Comparison of ENCODE assay signal across 20 cellular contexts in genomic region chr14:44204061-44204815, GRCh38.
DNase-seq lines count a peak whose midpoint lies in the region; ATAC-seq and TF ChIP-seq lines count a peak whose summit lies in the region.
"Had no signal": no experiment of that assay in that cellular context is flagged by ENCODE, and none has a peak within 500 bp of the region (broad histone marks: within the 10 kb centered on the region; RNA-seq: fewer than 3 reads in every experiment).

No MANE protein-coding gene starts in this region.

- TF ChIP-seq POLR2A in thyroid gland (IDR thresholded peaks at IDR 0.05), result no peak

- H3K9me3 ChIP-seq in A673 (ENCODE audit: low read depth, low read length, poor library complexity, severe bottlenecking) (no peaks in the 10 kb centered on the region), mucosa of descending colon (no peaks in the 10 kb centered on the region), thyroid gland (no peaks in the 10 kb centered on the region)
- H3K9me3 ChIP-seq: ascending aorta, upper lobe of right lung had no signal

- in situ Hi-C loops in astrocyte of the spinal cord (cut with HindIII; ENCODE audit: low sequenced_read_pairs), result no loop called here

- POLR2A ChIA-PET in A673 (lab: Charles Lee; ENCODE audit: low non-redundant PET), result interaction anchor here (0.5 kb wide), 1 partner anchor 135 kb away, joined by 3 read pairs; no protein-coding TSS in a partner anchor

- DNase-seq in A673 (ENCODE audit: low spot score) (peak; percentile 53), NCI-H460 (ENCODE audit: extremely low read depth, low read depth) (peak; percentile 4), astrocyte of the spinal cord (ENCODE audit: low read depth, low spot score) (peak; percentile 3), iPS-NIHi11 (ENCODE audit: low spot score) (peak; percentile 5), iPS-NIHi7 (ENCODE audit: extremely low spot score) (no peak), mucosa of descending colon (no peak), thyroid gland (no peak)
- DNase-seq in activated CD4-positive, alpha-beta T cell treated with anti-CD3 and anti-CD28 coated beads for 4 hours, result no peak
- DNase-seq: activated CD4-positive, alpha-beta T cell treated with anti-CD3 and anti-CD28 coated beads, Interleukin-2, amount 10 ng/mL, durations not matched to agents 24 days and 14 days; activated CD8-positive, alpha-beta memory T cell treated with anti-CD3 and anti-CD28 coated beads, Interleukin-2, amount 50 U/mL, for 48 hours; activated naive CD4-positive, alpha-beta T cell; CD4-positive, CD25-positive, alpha-beta regulatory T cell; NCI-H146; NCI-H446; SIG-M5; stomach; T-helper 9 cell; upper lobe of right lung had no signal

- BruUV-seq in A673 (replicated peaks; lab: Mats Ljungman, UMichigan), result no TSS peak

- CTCF ChIA-PET in A673 (lab: Charles Lee), result no interaction called here

- H3K4me3 ChIP-seq in A673 (ENCODE audit: low read depth, low read length, poor library complexity, severe bottlenecking), result no peak overlapping the region
- no peak overlapping the region for H3K4me3 ChIP-seq in astrocyte of the spinal cord (ENCODE audit: low read depth, low read length)
- H3K4me3 ChIP-seq in mucosa of descending colon, result no peak overlapping the region
- no peak overlapping the region for H3K4me3 ChIP-seq in thyroid gland (replicated peaks in 1 of 3)
- H3K4me3 ChIP-seq: ascending aorta, stomach, upper lobe of right lung had no signal

- H3K36me3 ChIP-seq in A673 (ENCODE audit: insufficient read depth, low read length, poor library complexity, severe bottlenecking) (no peaks in the 10 kb centered on the region), mucosa of descending colon (ENCODE audit: low read depth) (no peaks in the 10 kb centered on the region), thyroid gland (no peaks in the 10 kb centered on the region)
- H3K36me3 ChIP-seq: ascending aorta, stomach, upper lobe of right lung had no signal

- ATAC-seq in mucosa of descending colon, result no peak
- ATAC-seq: HCT116, upper lobe of right lung had no signal

- TF ChIP-seq CTCF in A673 (conservative IDR thresholded peaks at IDR 0.05; ENCODE audit: low read depth, low read length), result no peak
- TF ChIP-seq CTCF in astrocyte of the spinal cord (IDR thresholded peaks at IDR 0.05; ENCODE audit: low read depth, low read length), result no peak
- no peak for TF ChIP-seq CTCF in mucosa of descending colon (IDR thresholded peaks at IDR 0.05)
- no peak for TF ChIP-seq CTCF in thyroid gland (IDR thresholded peaks at IDR 0.05)

- peak overlapping the region; percentile 35 for H3K27ac ChIP-seq in A673 (ENCODE audit: low read depth, low read length, poor library complexity, severe bottlenecking)
- no peak overlapping the region for H3K27ac ChIP-seq in thyroid gland
- H3K27ac ChIP-seq: ascending aorta, stomach, upper lobe of right lung had no signal

- intact Hi-C loops in A673 (cut with micrococcal nuclease; ENCODE audit: unreplicated experiment), result no loop called here
- intact Hi-C loops in mucosa of descending colon (cut with DNase I, micrococcal nuclease), result no loop called here
- intact Hi-C loops in thyroid gland (cut with DNase I), result no loop called here

- H3K27me3 ChIP-seq in A673 (replicated peaks; ENCODE audit: insufficient read depth, low read depth, low read length, poor library complexity) (no peaks in the 10 kb centered on the region), thyroid gland (no peaks in the 10 kb centered on the region)
- H3K27me3 ChIP-seq: ascending aorta, stomach, upper lobe of right lung had no signal

- 24 to 30% methylated on average over 3 of the region's 3 CpGs for WGBS in thyroid gland, 2 donors

- H3K4me1 ChIP-seq in A673 (ENCODE audit: insufficient read depth, low read length, poor library complexity, severe bottlenecking) (no peaks in the 10 kb centered on the region), mucosa of descending colon (ENCODE audit: low read depth) (no peaks in the 10 kb centered on the region), thyroid gland (no peaks in the 10 kb centered on the region)
- H3K4me1 ChIP-seq: ascending aorta, stomach, upper lobe of right lung had no signal

Comparison
In these comparisons a context has a peak if more than half of its experiments do, and no peak if none do; other contexts are left out.
1. DNase-seq: peak in A673 (single experiment), NCI-H460 (single experiment), astrocyte of the spinal cord (single experiment) and iPS-NIHi11 (single experiment); none in iPS-NIHi7 (single experiment), mucosa of descending colon (0 of 3), activated CD4-positive, alpha-beta T cell treated with anti-CD3 and anti-CD28 coated beads for 4 hours (0 of 2) and thyroid gland (0 of 2).